ENCODE assay signal across 10 cellular contexts in genomic region chr6:111462770-111463391, GRCh38. TPM values are rescaled to one million over a fixed set of nuclear protein-coding genes. Genes with fewer than 3 reads are reported as not detected.
A peak's percentile ranks its signal among the peaks of the same experiment; 100 is the strongest.
DNase-seq lines count a peak whose midpoint lies in the region; ATAC-seq, FAIRE-seq and TF ChIP-seq lines count a peak whose summit lies in the region.
"Had no signal": no experiment of that assay in that cellular context is flagged by ENCODE, and none has a peak within 500 bp of the region (broad histone marks: within the 10 kb centered on the region; RNA-seq: fewer than 3 reads in every experiment).

No MANE protein-coding gene starts in this region.

- POLR2A ChIA-PET in IMR-90 (lab: Charles Lee; ENCODE audit: unreplicated experiment), result no interaction called here

- CTCF ChIA-PET in IMR-90 (lab: Yijun Ruan, JAX), result no interaction called here

- no peaks in the 10 kb centered on the region for H3K27me3 Mint-ChIP-seq in astrocyte (ENCODE audit: low read depth, unreplicated experiment)
- H3K27me3 Mint-ChIP-seq: stimulated activated memory B cell treated with anti-CD40 and anti-IgM and Interleukin-4, amounts not matched to agents 10 μg/mL and 1 μg/mL and 100 μg/mL, for 72 hours had no signal

- BruUV-seq in IMR-90 (replicated peaks; lab: Mats Ljungman, UMichigan), result no TSS peak

- H3K56ac ChIP-seq in IMR-90 (ENCODE audit: extremely low read depth, insufficient read depth, low read length), result no peak overlapping the region

- H2AFZ ChIP-seq in IMR-90 (replicated peaks; ENCODE audit: low read length, poor library complexity) (no peak overlapping the region), astrocyte (ENCODE audit: low read depth, low read length) (no peak overlapping the region)

- H3K27me3 ChIP-seq in IMR-90 (ENCODE audit: control insufficient read depth, insufficient read depth, low read length) (no peaks in the 10 kb centered on the region), astrocyte (ENCODE audit: insufficient read depth, low read length) (no peaks in the 10 kb centered on the region), right atrium auricular region (no peaks in the 10 kb centered on the region), stomach smooth muscle (ENCODE audit: control insufficient read depth in 1 of 2, insufficient read depth in 2 of 2, low read length in 2 of 2) (no peaks in the 10 kb centered on the region)

- H3K27ac ChIP-seq in IMR-90 (ENCODE audit: insufficient read depth, low read length) (no peak overlapping the region), astrocyte (ENCODE audit: low read depth, low read length) (no peak overlapping the region), right atrium auricular region (peak overlapping the region; percentile 51 to 63), stomach smooth muscle (ENCODE audit: low read length) (no peak overlapping the region)

- H2AK9ac ChIP-seq in IMR-90 (replicated peaks; ENCODE audit: low read depth, low read length, poor library complexity), result no peak overlapping the region

- no peak for TF ChIP-seq POLR2A in IMR-90 (IDR thresholded peaks at IDR 0.05; ENCODE audit: low read depth, low read length)

- dilution Hi-C loops in IMR-90 (cut with HindIII; ENCODE audit: low sequenced_read_pairs, unreplicated experiment), result no loop called here

- H3K79me1 ChIP-seq in IMR-90 (ENCODE audit: low read depth in 1 of 2, low read length in 2 of 2), result peaks cover 26 to 60% of the 10 kb centered on the region in 2 experiments; a peak in 3 of 4 replicates

- H2AK5ac ChIP-seq in IMR-90 (ENCODE audit: low read depth, low read length), result no peak overlapping the region; the same call in 1 of the 2 replicates

- in situ Hi-C loops in IMR-90 (cut with MboI; ENCODE audit: low sequenced_read_pairs), result loop anchor here (10.0 kb wide), 1 partner anchor 198 kb away; no protein-coding TSS in a partner anchor

- 0 out of 4 replicates have a peak overlapping the region, but pooled peaks of 1 of the 2 experiments have one; percentile 23 for H4K8ac ChIP-seq in IMR-90 (ENCODE audit: low read depth in 2 of 2, low read length in 2 of 2)

- H4K20me1 ChIP-seq in IMR-90 (ENCODE audit: insufficient read depth, low read length) (peaks cover 9% of the 10 kb centered on the region), astrocyte (ENCODE audit: insufficient read depth, low read length) (peaks cover 24% of the 10 kb centered on the region)

- H3K79me2 ChIP-seq in astrocyte (ENCODE audit: insufficient read depth, low read length), result peaks cover 90% of the 10 kb centered on the region

- no peak for TF ChIP-seq RAD21 in IMR-90 (IDR thresholded peaks at IDR 0.05; ENCODE audit: low read length)

- no peak overlapping the region for H2BK15ac ChIP-seq in IMR-90 (ENCODE audit: low read depth, low read length)

- H3K4me3 ChIP-seq in IMR-90 (ENCODE audit: insufficient read depth, low read depth, low read length), result no peak overlapping the region
- no peak overlapping the region for H3K4me3 ChIP-seq in astrocyte (ENCODE audit: insufficient read depth, low read depth, low read length)
- H3K4me3 ChIP-seq in right atrium auricular region, result no peak overlapping the region
- peak overlapping the region; percentile 1 to 38 for H3K4me3 ChIP-seq in stomach smooth muscle (ENCODE audit: low read length in 2 of 2)

- no peak overlapping the region for H4K91ac ChIP-seq in IMR-90 (ENCODE audit: insufficient read depth, low read depth, low read length)

- no peak overlapping the region for H2BK20ac ChIP-seq in IMR-90 (ENCODE audit: low read depth, low read length)

- peaks cover 7% of the 10 kb centered on the region for H3K36me3 ChIP-seq in IMR-90 (ENCODE audit: control insufficient read depth, insufficient read depth, low read length)
- no peaks in the 10 kb centered on the region for H3K36me3 ChIP-seq in astrocyte (ENCODE audit: insufficient read depth, low read length)
- peaks cover 17% of the 10 kb centered on the region for H3K36me3 ChIP-seq in right atrium auricular region
- peaks cover 6 to 8% of the 10 kb centered on the region in 2 donors for H3K36me3 ChIP-seq in stomach smooth muscle (ENCODE audit: control insufficient read depth in 2 of 2, insufficient read depth in 2 of 2, low read length in 2 of 2)

- H3K4me1 ChIP-seq in IMR-90 (ENCODE audit: control insufficient read depth, insufficient read depth, low read length), result peaks cover 6% of the 10 kb centered on the region
- peaks cover 9% of the 10 kb centered on the region for H3K4me1 ChIP-seq in astrocyte (ENCODE audit: insufficient read depth, low read length)
- peaks cover 0 to 20% of the 10 kb centered on the region in 2 donors for H3K4me1 ChIP-seq in right atrium auricular region
- H3K4me1 ChIP-seq in stomach smooth muscle (ENCODE audit: control insufficient read depth, insufficient read depth, low read length), result peaks cover 4% of the 10 kb centered on the region

- peak overlapping the region; percentile 63 for H2BK5ac ChIP-seq in IMR-90 (ENCODE audit: low read depth, low read length, poor library complexity, severe bottlenecking)

- peaks cover 10% of the 10 kb centered on the region for H3K9me1 ChIP-seq in IMR-90 (ENCODE audit: insufficient read depth, low read length)

- peak overlapping the region; percentile 73 for H3K4me2 ChIP-seq in IMR-90 (ENCODE audit: low read depth, low read length)
- no peak overlapping the region for H3K4me2 ChIP-seq in astrocyte (ENCODE audit: low read length)

- peak; percentile 87 for ATAC-seq in IMR-90 (ENCODE audit: low read depth)
- ATAC-seq: stimulated activated memory B cell treated with anti-CD40 and anti-IgM and Interleukin-4, amounts not matched to agents 10 μg/mL and 1 μg/mL and 100 μg/mL, for 72 hours had no signal

- no peak overlapping the region for H4K5ac ChIP-seq in IMR-90 (ENCODE audit: low read depth, low read length)

- H3K9ac ChIP-seq in IMR-90 (ENCODE audit: low read depth, low read length) (no peak overlapping the region), astrocyte (ENCODE audit: low read length) (no peak overlapping the region), stomach smooth muscle (ENCODE audit: low read length in 2 of 2) (no peak overlapping the region)

- 0 out of 2 replicates have a peak overlapping the region, but pooled peaks have one; percentile 5 for H3K14ac ChIP-seq in IMR-90 (replicated peaks; ENCODE audit: low read depth, low read length)

- peaks cover 10% of the 10 kb centered on the region for H3K36me3 Mint-ChIP-seq in astrocyte (ENCODE audit: low read depth, unreplicated experiment)

- WGBS in IMR-90 (ENCODE audit: extremely low coverage in 2 of 2, insufficient read length in 1 of 2), 2 experiments, result no CpG with 5 or more reads among the region's 7 CpGs

- no peak overlapping the region for H3K18ac ChIP-seq in IMR-90 (ENCODE audit: low read depth, low read length)

- TF ChIP-seq CTCF in IMR-90 (conservative IDR thresholded peaks at IDR 0.05; ENCODE audit: low read depth, low read length) (no peak), astrocyte (IDR thresholded peaks at IDR 0.05; ENCODE audit: insufficient read depth, low read depth, low read length) (no peak), right atrium auricular region (IDR thresholded peaks at IDR 0.05) (no peak)

- H3K9me3 ChIP-seq in IMR-90 (ENCODE audit: control insufficient read depth, insufficient read depth, low read length), result peaks cover 2% of the 10 kb centered on the region; the same call in 1 of the 2 replicates
- no peaks in the 10 kb centered on the region for H3K9me3 ChIP-seq in astrocyte (ENCODE audit: insufficient read depth, low read depth, low read length)
- H3K9me3 ChIP-seq in right atrium auricular region, result peaks cover 0 to 10% of the 10 kb centered on the region in 2 donors
- no peaks in the 10 kb centered on the region for H3K9me3 ChIP-seq in stomach smooth muscle (ENCODE audit: control insufficient read depth in 2 of 2, low read length in 2 of 2)

- intact Hi-C loops in IMR-90 (cut with micrococcal nuclease), result loop anchor here (5.0 kb wide), 1 partner anchor 36 kb away; no protein-coding TSS in a partner anchor

- H3K23ac ChIP-seq in IMR-90 (ENCODE audit: low read depth, low read length), result peak overlapping the region; percentile 43

- H3K4ac ChIP-seq in IMR-90 (ENCODE audit: low read depth, low read length), result peak overlapping the region; percentile 3; the same call in 1 of the 2 replicates

- no peak overlapping the region for H3K27ac Mint-ChIP-seq in astrocyte (ENCODE audit: unreplicated experiment)
- H3K27ac Mint-ChIP-seq: stimulated activated memory B cell treated with anti-CD40 and anti-IgM and Interleukin-4, amounts not matched to agents 10 μg/mL and 1 μg/mL and 100 μg/mL, for 72 hours had no signal

- no peak overlapping the region; the same call in 1 of the 2 replicates for H2BK120ac ChIP-seq in IMR-90 (ENCODE audit: low read depth, low read length)

- no peak overlapping the region for H3K4me3 Mint-ChIP-seq in astrocyte (ENCODE audit: unreplicated experiment)
- H3K4me3 Mint-ChIP-seq: stimulated activated memory B cell treated with anti-CD40 and anti-IgM and Interleukin-4, amounts not matched to agents 10 μg/mL and 1 μg/mL and 100 μg/mL, for 72 hours had no signal

- peak; percentile 88 for DNase-seq in IMR-90
- peak; percentile 77 for DNase-seq in astrocyte (ENCODE audit: low read depth)
- no peak for DNase-seq in right atrium auricular region (ENCODE audit: low spot score)
- DNase-seq in islet precursor cell, result no peak
- DNase-seq in A172 (ENCODE audit: low spot score), result no peak
- no peak for DNase-seq in cerebellar cortex (ENCODE audit: low spot score)
- DNase-seq: NCI-H1417 treated with DMSO at 0.1 percent for 48 hours had no signal

- peak; percentile 32 for FAIRE-seq in astrocyte (lab: Jason Lieb, UNC)
- FAIRE-seq: colon had no signal

- peaks cover 10% of the 10 kb centered on the region for H3K9me3 Mint-ChIP-seq in astrocyte (ENCODE audit: unreplicated experiment)

- peaks cover 5% of the 10 kb centered on the region for H3K4me1 Mint-ChIP-seq in astrocyte (ENCODE audit: low read depth, unreplicated experiment)

TF ChIP-seq in IMR-90, 13 proteins besides CTCF, POLR2A, EP300 and RAD21:
- TF ChIP-seq FOS (IDR thresholded peaks at IDR 0.05; ENCODE audit: low read depth, low read length), result peak; percentile 86; the same call in 1 of the 2 replicates
- peak; percentile 66; the same call in 1 of the 2 replicates for TF ChIP-seq RFX5 (IDR thresholded peaks at IDR 0.05; ENCODE audit: low read depth, low read length)
- peak; percentile 94 for TF ChIP-seq CEBPB (IDR thresholded peaks at IDR 0.05; ENCODE audit: low read depth, low read length)
- TF ChIP-seq MAFK (IDR thresholded peaks at IDR 0.05; ENCODE audit: low read depth, low read length), result no peak

RNA-seq across cellular contexts. Expression of gene REV3L, which starts 20.1 kb away (rescaled TPM):
- 15.4 and 24.4 TPM in 2 replicates for total RNA-seq in IMR-90 (2012; rRNA removed)
- polyA plus RNA-seq in IMR-90 (2012; rRNA removed), result 6.0 and 7.4 TPM in 2 replicates
- polyA plus RNA-seq in IMR-90 (2012; cell fraction: cytosol; rRNA removed), result 1.4 and 3.2 TPM in 2 replicates
- polyA plus RNA-seq in IMR-90 (2012; cell fraction: nucleus; rRNA removed; ENCODE audit: low replicate concordance), result 2.2 and 19.3 TPM in 2 replicates
- 18.2 and 23.0 TPM in 2 replicates for total RNA-seq in astrocyte
- 10 to 100 TPM; 14.5 to 34.2 TPM for total RNA-seq in right atrium auricular region
- total RNA-seq in A172 (2014; rRNA removed; shearing (Covaris generic)), result 14.9 and 15.3 TPM in 2 replicates

Comparison
In these comparisons a context has a peak if more than half of its experiments do, and no peak if none do; other contexts are left out.
1. DNase-seq: peak in IMR-90 (single experiment) and astrocyte (single experiment); none in right atrium auricular region (single experiment), islet precursor cell (single experiment), A172 (single experiment) and cerebellar cortex (single experiment).
2. H3K27ac ChIP-seq: peak in right atrium auricular region (2 of 2); none in IMR-90 (single experiment), astrocyte (single experiment) and stomach smooth muscle (single experiment).
3. H3K4me3 ChIP-seq: peak in stomach smooth muscle (2 of 2); none in IMR-90 (single experiment), astrocyte (single experiment) and right atrium auricular region (0 of 2).